ENCODE assay signal across 27 cellular contexts in the genomic region with DNA sequence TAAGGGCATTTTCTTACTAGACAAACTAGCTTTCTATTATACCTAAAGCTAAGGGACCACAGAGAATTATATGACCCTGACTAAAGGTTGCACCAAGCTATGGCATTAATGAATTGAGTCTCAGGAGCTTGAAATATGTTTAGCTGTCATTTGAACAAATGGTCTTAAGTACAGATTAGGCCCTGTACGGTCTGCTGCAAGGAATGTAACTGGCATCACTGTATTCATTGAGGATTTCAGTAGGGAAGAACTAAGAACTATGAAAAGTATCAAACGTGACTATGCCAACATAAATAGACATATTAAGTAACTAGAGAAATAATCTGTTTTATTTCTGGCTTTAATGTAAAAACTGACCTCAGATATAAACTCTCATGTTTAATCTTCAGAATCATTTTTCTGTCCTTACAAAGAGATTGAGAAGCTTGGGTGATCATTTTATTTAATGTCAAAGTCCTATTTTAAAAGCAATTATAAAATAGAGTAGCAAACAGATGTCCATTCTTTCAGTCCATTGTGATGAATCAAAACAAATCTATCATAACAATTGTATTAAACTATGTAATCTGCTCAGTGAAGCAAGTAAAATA.
"Had no signal": no experiment of that assay in that cellular context is flagged by ENCODE, and none has a peak within 500 bp of the region (broad histone marks: within the 10 kb centered on the region; RNA-seq: fewer than 3 reads in every experiment).

No MANE protein-coding gene starts in this region.

- H3K9me3 Mint-ChIP-seq: activated T-helper 1 cell treated with anti-CD3 and anti-CD28 coated beads, Interleukin-12 subunit alpha, Interleukin-12 subunit beta, Interleukin-2, Interleukin-4 antibody, amounts not matched to agents 30 ng/mL and 10 ng/mL and 1 ng/mL, durations not matched to agents 14 hours and 24 hours and 36 hours had no signal

- DNase-seq: activated CD4-positive, alpha-beta T cell treated with anti-CD3 and anti-CD28 coated beads for 36 hours; activated CD8-positive, alpha-beta memory T cell treated with anti-CD3 and anti-CD28 coated beads, Interleukin-2, amount 50 U/mL, for 48 hours; activated CD8-positive, alpha-beta T cell treated with anti-CD3 and anti-CD28 coated beads, Interleukin-2, amount 10 ng/mL, durations not matched to agents 7 days and 5 days; activated effector memory CD4-positive, alpha-beta T cell treated with Interleukin-2 at 50 U/mL for 16 hours; activated naive CD4-positive, alpha-beta T cell; activated T-cell treated with anti-CD3 and anti-CD28 coated beads, Interleukin-2, amount 50 U/mL, for 24 hours; aorta; MG63; MV-4-11; NCI-H1092 treated with DMSO at 0.1 percent for 48 hours; NCI-H1417 treated with DMSO at 0.1 percent for 48 hours; NCI-H1694; NCI-H2029; NCI-H2107; NCI-H2171 treated with DMSO at 0.1 percent for 48 hours; NCI-H226; NCI-H526; Peyer's patch; SHP77 treated with DMSO at 0.1 percent for 48 hours; T-cell; T-helper 2 cell; T1000 had no signal

- H3K27ac ChIP-seq: Peyer's patch had no signal

- H3K4me3 ChIP-seq: MG63, Peyer's patch had no signal

- H3K27me3 ChIP-seq: MG63, Peyer's patch had no signal

- H3K9me3 ChIP-seq: MG63, Peyer's patch had no signal

- H3K27ac Mint-ChIP-seq: activated CD4-positive, alpha-beta T cell treated with anti-CD3 and anti-CD28 coated beads for 36 hours; activated CD8-positive, alpha-beta T cell treated with anti-CD3 and anti-CD28 coated beads, Interleukin-2, amount 10 ng/mL, durations not matched to agents 7 days and 5 days; activated naive CD4-positive, alpha-beta T cell treated with anti-CD3 and anti-CD28 coated beads, Interleukin-2, amount 50 U/mL, for 24 hours; activated T-cell treated with anti-CD3 and anti-CD28 coated beads, Interleukin-2, amount 50 U/mL, for 24 hours; activated T-helper 1 cell treated with anti-CD3 and anti-CD28 coated beads, Interleukin-12 subunit alpha, Interleukin-12 subunit beta, Interleukin-2, Interleukin-4 antibody, amounts not matched to agents 30 ng/mL and 10 ng/mL and 1 ng/mL, durations not matched to agents 14 hours and 24 hours and 36 hours; T-cell had no signal

- FAIRE-seq: TTC549 had no signal

- ATAC-seq: activated CD4-positive, alpha-beta T cell treated with anti-CD3 and anti-CD28 coated beads for 36 hours; activated CD8-positive, alpha-beta T cell treated with anti-CD3 and anti-CD28 coated beads, Interleukin-2, amount 10 ng/mL, durations not matched to agents 7 days and 5 days; T-cell had no signal

- H3K36me3 Mint-ChIP-seq: activated naive CD4-positive, alpha-beta T cell treated with anti-CD3 and anti-CD28 coated beads, Interleukin-2, amount 50 U/mL, for 24 hours; brain; T-cell had no signal

- H3K4me1 Mint-ChIP-seq: activated CD4-positive, alpha-beta T cell treated with anti-CD3 and anti-CD28 coated beads for 36 hours; activated naive CD4-positive, alpha-beta T cell treated with anti-CD3 and anti-CD28 coated beads, Interleukin-2, amount 50 U/mL, for 24 hours; central memory CD8-positive, alpha-beta T cell; T-cell had no signal

- H3K36me3 ChIP-seq: Peyer's patch had no signal

- H3K4me3 Mint-ChIP-seq: activated CD4-positive, alpha-beta T cell treated with anti-CD3 and anti-CD28 coated beads for 36 hours; activated CD8-positive, alpha-beta T cell treated with anti-CD3 and anti-CD28 coated beads, Interleukin-2, amount 10 ng/mL, durations not matched to agents 7 days and 5 days; activated naive CD4-positive, alpha-beta T cell treated with anti-CD3 and anti-CD28 coated beads, Interleukin-2, amount 50 U/mL, for 24 hours; activated T-cell treated with anti-CD3 and anti-CD28 coated beads, Interleukin-2, amount 50 U/mL, for 24 hours; activated T-helper 1 cell treated with anti-CD3 and anti-CD28 coated beads, Interleukin-12 subunit alpha, Interleukin-12 subunit beta, Interleukin-2, Interleukin-4 antibody, amounts not matched to agents 30 ng/mL and 10 ng/mL and 1 ng/mL, durations not matched to agents 14 hours and 24 hours and 36 hours; brain; central memory CD8-positive, alpha-beta T cell; T-cell had no signal

- H3K27me3 Mint-ChIP-seq: activated CD4-positive, alpha-beta T cell treated with anti-CD3 and anti-CD28 coated beads for 36 hours; activated naive CD4-positive, alpha-beta T cell treated with anti-CD3 and anti-CD28 coated beads, Interleukin-2, amount 50 U/mL, for 24 hours; activated T-cell treated with anti-CD3 and anti-CD28 coated beads, Interleukin-2, amount 50 U/mL, for 24 hours; central memory CD8-positive, alpha-beta T cell; T-cell had no signal
